ENCODE assay signal across 8 cellular contexts in genomic region chr10:77531441-77532001, GRCh38.
DNase-seq lines count a peak whose midpoint lies in the region; ATAC-seq and TF ChIP-seq lines count a peak whose summit lies in the region.

No MANE protein-coding gene starts in this region.

- ATAC-seq in GM21447 (IDR thresholded peaks at IDR 0.05; ENCODE audit: unreplicated experiment) (no peak), HG02571 (IDR thresholded peaks at IDR 0.05; ENCODE audit: unreplicated experiment) (no peak)

- H3K27ac ChIP-seq in caudate nucleus (ENCODE audit: low read depth, low read length), result peak overlapping the region; percentile 68

- peak; percentile 89 for DNase-seq in AG20443 (ENCODE audit: low spot score)
- peak; percentile 11 for DNase-seq in LoVo (ENCODE audit: low spot score)
- DNase-seq in caudate nucleus (lab: John Stamatoyannopoulos, UW), result peak in 18 of 61 donors; percentile 10 to 64 (median 29)
- DNase-seq in lung microvascular endothelial cell (ENCODE audit: low read depth in 2 of 2), result peak; percentile 89 to 91
- no peak for DNase-seq in activated naive CD4-positive, alpha-beta T cell (lab: John Stamatoyannopoulos, UW)
- DNase-seq in erythroblast (lab: John Stamatoyannopoulos, UW), result no peak

- no peak for TF ChIP-seq POLR2A in erythroblast (IDR thresholded peaks at IDR 0.05; ENCODE audit: low read length)

Comparison
In these comparisons a context has a peak if more than half of its experiments do, and no peak if none do; other contexts are left out.
1. DNase-seq: peak in AG20443 (single experiment), LoVo (single experiment) and lung microvascular endothelial cell (2 of 2); none in activated naive CD4-positive, alpha-beta T cell (0 of 4) and erythroblast (0 of 2).